In genomic region chrX:31071725-31072124, GRCh38 we compare ENCODE assay signal across 1 cellular context.
TF ChIP-seq lines count a peak whose summit lies in the region.

Gene FTHL17, minus strand, starts transcription at chrX:31072041. Its CDS starts 88 bp downstream, at chrX:31071953.

TF ChIP-seq in GM12878, 131 proteins besides CTCF, POLR2A, EP300 and RAD21:
- TF ChIP-seq NRF1 (conservative IDR thresholded peaks at IDR 0.05; ENCODE audit: low read depth, low read length) (no peak), MYB (IDR thresholded peaks at IDR 0.05; ENCODE audit: borderline replicate concordance, low read depth, low read length) (no peak)
- TF ChIP-seq, protein P1, sequence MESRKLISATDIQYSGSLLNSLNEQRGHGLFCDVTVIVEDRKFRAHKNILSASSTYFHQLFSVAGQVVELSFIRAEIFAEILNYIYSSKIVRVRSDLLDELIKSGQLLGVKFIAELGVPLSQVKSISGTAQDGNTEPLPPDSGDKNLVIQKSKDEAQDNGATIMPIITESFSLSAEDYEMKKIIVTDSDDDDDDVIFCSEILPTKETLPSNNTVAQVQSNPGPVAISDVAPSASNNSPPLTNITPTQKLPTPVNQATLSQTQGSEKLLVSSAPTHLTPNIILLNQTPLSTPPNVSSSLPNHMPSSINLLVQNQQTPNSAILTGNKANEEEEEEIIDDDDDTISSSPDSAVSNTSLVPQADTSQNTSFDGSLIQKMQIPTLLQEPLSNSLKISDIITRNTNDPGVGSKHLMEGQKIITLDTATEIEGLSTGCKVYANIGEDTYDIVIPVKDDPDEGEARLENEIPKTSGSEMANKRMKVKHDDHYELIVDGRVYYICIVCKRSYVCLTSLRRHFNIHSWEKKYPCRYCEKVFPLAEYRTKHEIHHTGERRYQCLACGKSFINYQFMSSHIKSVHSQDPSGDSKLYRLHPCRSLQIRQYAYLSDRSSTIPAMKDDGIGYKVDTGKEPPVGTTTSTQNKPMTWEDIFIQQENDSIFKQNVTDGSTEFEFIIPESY (IDR thresholded peaks at IDR 0.05): 0 out of 2 replicates have a peak, but pooled peaks have one; percentile 53
